Comparison of ENCODE assay signal across 16 cellular contexts in genomic region chr4:114867291-114867690, GRCh38.
DNase-seq lines count a peak whose midpoint lies in the region; ATAC-seq and TF ChIP-seq lines count a peak whose summit lies in the region.
"Had no signal": no experiment of that assay in that cellular context is flagged by ENCODE, and none has a peak within 500 bp of the region (broad histone marks: within the 10 kb centered on the region; RNA-seq: fewer than 3 reads in every experiment).

No MANE protein-coding gene starts in this region.

- no peak overlapping the region for H2BK5ac ChIP-seq in mesenchymal stem cell (ENCODE audit: low read depth, low read length, poor library complexity, severe bottlenecking)

- H3K79me2 ChIP-seq in PC-9 (ENCODE audit: low read depth): no peaks in the 10 kb centered on the region

- H3K23ac ChIP-seq in mesenchymal stem cell (ENCODE audit: low read length in 2 of 2): no peak overlapping the region

- H3K4me1 ChIP-seq in mesenchymal stem cell (ENCODE audit: control insufficient read depth, insufficient read depth, low read depth, low read length) (no peaks in the 10 kb centered on the region), PC-9 (replicated peaks; ENCODE audit: insufficient read depth) (no peaks in the 10 kb centered on the region)
- H3K4me1 ChIP-seq: lower lobe of right lung had no signal

- no peak overlapping the region for H3K4me3 ChIP-seq in mesenchymal stem cell (ENCODE audit: insufficient read depth in 1 of 2, low read depth in 1 of 2, low read length in 2 of 2)
- H3K4me3 ChIP-seq in WERI-Rb-1 (ENCODE audit: low read depth, low read length): no peak overlapping the region
- H3K4me3 ChIP-seq in PC-9: no peak overlapping the region
- H3K4me3 ChIP-seq: lower lobe of right lung had no signal

- no peaks in the 10 kb centered on the region for H3F3A ChIP-seq in PC-9 (ENCODE audit: insufficient read depth, low read depth)

- no peak overlapping the region for H3K4me2 ChIP-seq in mesenchymal stem cell (ENCODE audit: low read length, poor library complexity, severe bottlenecking)
- H3K4me2 ChIP-seq in PC-9: no peak overlapping the region

- POLR2A ChIA-PET in PC-9 (lab: Charles Lee; ENCODE audit: unreplicated experiment): no interaction called here

- H3K27ac ChIP-seq in mesenchymal stem cell (ENCODE audit: low read length, poor library complexity, severe bottlenecking): no peak overlapping the region
- no peak overlapping the region for H3K27ac ChIP-seq in WERI-Rb-1
- no peak overlapping the region for H3K27ac ChIP-seq in PC-9
- H3K27ac ChIP-seq: lower lobe of right lung had no signal

- 58% methylated on average over 2 of the region's 2 CpGs for WGBS in mesenchymal stem cell

- H3K14ac ChIP-seq in mesenchymal stem cell (ENCODE audit: low read length in 2 of 2): no peak overlapping the region

- H3K27me3 ChIP-seq in mesenchymal stem cell (ENCODE audit: control insufficient read depth in 1 of 2, insufficient read depth in 1 of 2, low read length in 2 of 2) (no peaks in the 10 kb centered on the region), WERI-Rb-1 (ENCODE audit: insufficient read depth, low read depth, severe bottlenecking) (no peaks in the 10 kb centered on the region), PC-9 (ENCODE audit: insufficient read depth, low read depth) (no peaks in the 10 kb centered on the region)

- no peak overlapping the region for H2BK12ac ChIP-seq in mesenchymal stem cell (ENCODE audit: low read length in 2 of 2)

- H3K4ac ChIP-seq in mesenchymal stem cell (ENCODE audit: low read depth in 1 of 2, low read length in 2 of 2): no peak overlapping the region

- H3K9me3 ChIP-seq in mesenchymal stem cell (ENCODE audit: control insufficient read depth, low read length) (no peaks in the 10 kb centered on the region), WERI-Rb-1 (ENCODE audit: severe bottlenecking) (no peaks in the 10 kb centered on the region), PC-9 (ENCODE audit: insufficient read depth, low read depth) (no peaks in the 10 kb centered on the region)
- H3K9me3 ChIP-seq: lower lobe of right lung had no signal

- TF ChIP-seq CTCF in WERI-Rb-1 (IDR thresholded peaks at IDR 0.05; ENCODE audit: low read depth, low read length) (no peak), PC-9 (conservative IDR thresholded peaks at IDR 0.05) (no peak)

- DNase-seq in H4 (ENCODE audit: low spot score): peak; percentile 11
- DNase-seq in mesenchymal stem cell: peak; percentile 19
- DNase-seq in DMS153 (lab: John Stamatoyannopoulos, UW): no peak
- DNase-seq in activated gamma-delta T cell (lab: John Stamatoyannopoulos, UW): no peak
- DNase-seq in WERI-Rb-1: no peak
- DNase-seq in PC-9: no peak
- DNase-seq: activated CD4-positive, alpha-beta T cell treated with anti-CD3 and anti-CD28 coated beads for 36 hours; activated CD8-positive, alpha-beta memory T cell treated with anti-CD3 and anti-CD28 coated beads, Interleukin-2, amount 50 U/mL, for 48 hours; COR-L47; immature natural killer cell; lower lobe of right lung; naive B cell had no signal

- H2AFZ ChIP-seq in mesenchymal stem cell (ENCODE audit: low read depth, low read length) (no peak overlapping the region), PC-9 (no peak overlapping the region)

- H2BK120ac ChIP-seq in mesenchymal stem cell (ENCODE audit: low read depth, low read length): no peak overlapping the region

- CTCF ChIA-PET in PC-9 (lab: Charles Lee): no interaction called here

- no peak overlapping the region for H2AK5ac ChIP-seq in mesenchymal stem cell (ENCODE audit: low read length, severe bottlenecking)

- no peaks in the 10 kb centered on the region for H4K20me1 ChIP-seq in PC-9 (ENCODE audit: insufficient read depth)

- H3K9me2 ChIP-seq in PC-9 (ENCODE audit: insufficient read depth): no peaks in the 10 kb centered on the region

- H4K91ac ChIP-seq in mesenchymal stem cell (ENCODE audit: low read length): no peak overlapping the region

- H4K8ac ChIP-seq in mesenchymal stem cell (ENCODE audit: low read length): no peak overlapping the region

- H2BK15ac ChIP-seq in mesenchymal stem cell (ENCODE audit: low read depth, poor library complexity, severe bottlenecking): no peak overlapping the region

- BruUV-seq in PC-9 (replicated peaks; lab: Mats Ljungman, UMichigan): no TSS peak

- peak; percentile 52 for ATAC-seq in GM18858 (IDR thresholded peaks at IDR 0.05; ENCODE audit: unreplicated experiment)
- ATAC-seq in HG03469 (IDR thresholded peaks at IDR 0.05; ENCODE audit: unreplicated experiment): peak; percentile 37
- ATAC-seq: activated CD4-positive, alpha-beta T cell treated with anti-CD3 and anti-CD28 coated beads for 36 hours; HCT116; lower lobe of right lung; Right ventricle myocardium inferior had no signal

- H3K18ac ChIP-seq in mesenchymal stem cell (ENCODE audit: low read depth in 1 of 2, low read length in 2 of 2): no peak overlapping the region

- no peak overlapping the region for H3K9ac ChIP-seq in mesenchymal stem cell (ENCODE audit: low read length)

- intact Hi-C loops in PC-9 (cut with micrococcal nuclease; ENCODE audit: unreplicated experiment): no loop called here

- H3K79me1 ChIP-seq in mesenchymal stem cell (replicated peaks; ENCODE audit: low read length, poor library complexity, severe bottlenecking): no peaks in the 10 kb centered on the region

- no peaks in the 10 kb centered on the region for H3K36me3 ChIP-seq in mesenchymal stem cell (ENCODE audit: control insufficient read depth in 1 of 2, insufficient read depth in 2 of 2, low read depth in 1 of 2, low read length in 2 of 2)
- H3K36me3 ChIP-seq in WERI-Rb-1: no peaks in the 10 kb centered on the region
- no peaks in the 10 kb centered on the region for H3K36me3 ChIP-seq in PC-9 (ENCODE audit: low read depth)
- H3K36me3 ChIP-seq: lower lobe of right lung had no signal

Comparison
In these comparisons a context has a peak if more than half of its experiments do, and no peak if none do; other contexts are left out.
1. DNase-seq: peak in H4 (single experiment) and mesenchymal stem cell (single experiment); none in DMS153 (single experiment), activated gamma-delta T cell (single experiment), WERI-Rb-1 (single experiment) and PC-9 (0 of 2).